In the genomic region with DNA sequence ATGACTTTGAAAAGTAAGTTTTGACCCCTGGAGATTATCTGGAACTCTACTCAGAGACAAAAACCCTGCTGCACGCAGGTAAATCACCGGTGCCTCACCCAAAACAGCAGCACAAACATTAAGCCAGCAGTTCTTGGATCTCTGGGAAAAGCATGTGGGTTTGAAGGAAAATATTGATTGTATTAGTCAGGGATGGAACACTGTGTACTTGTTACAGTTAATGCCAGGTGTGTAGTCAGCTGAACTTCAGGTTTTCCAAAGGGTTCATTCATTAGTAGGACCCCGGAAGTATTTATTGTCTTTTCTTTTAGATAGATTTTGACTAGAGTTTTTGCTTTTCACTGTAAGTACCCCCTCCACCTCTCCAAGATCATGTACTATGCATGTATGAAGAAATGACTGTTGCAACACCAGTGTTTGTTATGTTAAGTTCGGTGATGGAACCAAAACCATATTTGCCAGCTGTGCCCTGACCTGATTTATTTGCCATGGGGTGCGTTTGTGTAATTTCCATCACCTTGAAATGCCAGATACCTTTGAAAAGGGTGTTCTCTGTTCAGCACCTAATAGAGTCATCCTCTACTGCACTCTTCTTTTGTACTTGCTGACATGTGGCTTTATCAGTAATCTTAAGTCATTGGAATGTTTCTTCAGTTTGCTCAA, we compare ENCODE assay signal across 19 cellular contexts. TPM values are rescaled to one million over a fixed set of nuclear protein-coding genes. Genes with fewer than 3 reads are reported as not detected.
A peak's percentile ranks its signal among the peaks of the same experiment; 100 is the strongest.
DNase-seq lines count a peak whose midpoint lies in the region; FAIRE-seq and TF ChIP-seq lines count a peak whose summit lies in the region.
"Had no signal": no experiment of that assay in that cellular context is flagged by ENCODE, and none has a peak within 500 bp of the region (broad histone marks: within the 10 kb centered on the region; RNA-seq: fewer than 3 reads in every experiment).

No MANE protein-coding gene starts in this region.

- H2AFZ ChIP-seq in keratinocyte (ENCODE audit: control insufficient read depth, low read length), result peak overlapping the region; percentile 70

- H3K4me2 ChIP-seq in keratinocyte (ENCODE audit: control insufficient read depth, extremely low read depth, insufficient read depth, low read depth, low read length), result peak overlapping the region; percentile 22
- H3K4me2 ChIP-seq: KMS-11 had no signal

- no peaks in the 10 kb centered on the region for H3K9me3 ChIP-seq in keratinocyte (ENCODE audit: control insufficient read depth, low read depth, low read length)
- H3K9me3 ChIP-seq: colonic mucosa, esophagus squamous epithelium, SJCRH30 had no signal

- TF ChIP-seq CTCF in LNCaP clone FGC (IDR thresholded peaks at IDR 0.05; ENCODE audit: control insufficient read depth, extremely low read depth, insufficient read depth) (no peak), bronchial epithelial cell (IDR thresholded peaks at IDR 0.05; ENCODE audit: insufficient read depth, low read length, severe bottlenecking) (no peak), keratinocyte (optimal IDR thresholded peaks at IDR 0.05 in 1 of 3, IDR thresholded peaks at IDR 0.05 in 1 of 3, conservative IDR thresholded peaks at IDR 0.05 in 1 of 3; ENCODE audit: extremely low read depth in 1 of 3, insufficient read depth in 2 of 3, low read length in 3 of 3) (no peak)

- no peak overlapping the region for H3K9ac ChIP-seq in keratinocyte (ENCODE audit: control insufficient read depth, extremely low read depth, insufficient read depth, low read length)
- H3K9ac ChIP-seq: KMS-11 had no signal

- no peaks in the 10 kb centered on the region for H3K27me3 ChIP-seq in bronchial epithelial cell (ENCODE audit: control insufficient read depth, insufficient read depth, low read length)
- no peaks in the 10 kb centered on the region for H3K27me3 ChIP-seq in keratinocyte (ENCODE audit: control insufficient read depth, extremely low read depth, insufficient read depth, low read length)
- H3K27me3 ChIP-seq: colonic mucosa, esophagus squamous epithelium, SJCRH30 had no signal

- peaks cover 26% of the 10 kb centered on the region for H3K4me1 ChIP-seq in keratinocyte (ENCODE audit: control insufficient read depth, extremely low read depth, insufficient read depth, low read length)
- H3K4me1 ChIP-seq: colonic mucosa, SJCRH30 had no signal

- H3K4me3 ChIP-seq in LNCaP clone FGC (ENCODE audit: low read depth, low read length), result no peak overlapping the region
- H3K4me3 ChIP-seq in bronchial epithelial cell (ENCODE audit: low read depth, low read length), result no peak overlapping the region
- peak overlapping the region in 1 of 3 experiments; percentile 38 for H3K4me3 ChIP-seq in keratinocyte (ENCODE audit: control insufficient read depth in 2 of 3, extremely low read depth in 1 of 3, insufficient read depth in 2 of 3, low read depth in 1 of 3, low read length in 3 of 3)
- H3K4me3 ChIP-seq: colonic mucosa, esophagus squamous epithelium, SJCRH30 had no signal

- H4K20me1 ChIP-seq in keratinocyte (ENCODE audit: control insufficient read depth, extremely low read depth, insufficient read depth, low read length), result no peaks in the 10 kb centered on the region

- no peaks in the 10 kb centered on the region for H3K9me1 ChIP-seq in keratinocyte (ENCODE audit: control insufficient read depth, extremely low read depth, insufficient read depth, low read length)

- peak; percentile 41 for DNase-seq in LNCaP clone FGC (ENCODE audit: low read depth)
- peak; percentile 31 for DNase-seq in bronchial epithelial cell (ENCODE audit: low read depth)
- no peak for DNase-seq in keratinocyte (ENCODE audit: low read depth, low spot score)
- peak; percentile 10 for DNase-seq in renal cortical epithelial cell (ENCODE audit: low read depth)
- no peak for DNase-seq in Ammon's horn (ENCODE audit: low spot score)
- DNase-seq in activated CD4-positive, CD25-positive, alpha-beta regulatory T cell (lab: John Stamatoyannopoulos, UW), result no peak
- no peak for DNase-seq in stimulated activated CD4-positive, alpha-beta T cell treated with anti-CD3 and anti-CD28 coated beads, Interleukin-12 subunit alpha, Interleukin-12 subunit beta, amount 100 ng/mL, for 4 hours
- DNase-seq: activated CD4-positive, alpha-beta T cell treated with anti-CD3 and anti-CD28 coated beads, Interleukin-2, amount 50 U/mL, for 1 hour; activated naive CD4-positive, alpha-beta T cell treated with Interleukin-2 at 50 U/mL for 16 hours; activated T-cell treated with anti-CD3 and anti-CD28 coated beads, Interleukin-2, amount 50 U/mL, for 72 hours; colonic mucosa; esophagus squamous epithelium; NCI-H1436; right cardiac atrium; SJCRH30; stimulated activated CD4-positive, alpha-beta T cell treated with anti-CD3 and anti-CD28 coated beads, Interleukin-4, amount 100 ng/mL, for 1 hour had no signal

- peaks cover 3% of the 10 kb centered on the region for H3K79me2 ChIP-seq in keratinocyte (ENCODE audit: control insufficient read depth, insufficient read depth, low read length)

- H3K27ac ChIP-seq in keratinocyte (ENCODE audit: control insufficient read depth, insufficient read depth, low read length), result peak overlapping the region; percentile 32
- H3K27ac ChIP-seq: colonic mucosa, esophagus squamous epithelium, KMS-11, SJCRH30 had no signal

- no peak for FAIRE-seq in bronchial epithelial cell (lab: Jason Lieb, UNC)
- peak; percentile 67 for FAIRE-seq in keratinocyte (lab: Jason Lieb, UNC)
- FAIRE-seq: GM18507 had no signal

- H3K36me3 ChIP-seq in bronchial epithelial cell (ENCODE audit: control insufficient read depth, insufficient read depth, low read length), result no peaks in the 10 kb centered on the region
- H3K36me3 ChIP-seq in keratinocyte (ENCODE audit: control insufficient read depth in 2 of 2, extremely low read depth in 1 of 2, insufficient read depth in 2 of 2, low read length in 2 of 2), result no peaks in the 10 kb centered on the region
- H3K36me3 ChIP-seq: colonic mucosa, SJCRH30 had no signal

- dilution Hi-C loops in keratinocyte (cut with MboI; ENCODE audit: extremely low pct_ligation_motif_present, low sequenced_read_pairs), result no loop called here

RNA-seq across cellular contexts. Expression of a gene that starts 14.5 kb away (rescaled TPM):
- total RNA-seq in bronchial epithelial cell (0.53 and 0.64 TPM in 2 replicates), renal cortical epithelial cell (under 0.01 and 0.80 TPM in 2 replicates)
- 1.4 to 2.2 TPM (median 2.0 TPM) in 3 replicates for polyA plus RNA-seq in keratinocyte
- 0.90 TPM for polyA plus RNA-seq in keratinocyte (2011; ENCODE audit: low read depth)
- polyA plus RNA-seq in keratinocyte (2011; cell fraction: cytosol; rRNA removed), result 1.4 and 1.8 TPM in 2 replicates
- polyA plus RNA-seq in keratinocyte (2011; cell fraction: nucleus; rRNA removed), result 4.7 and 5.5 TPM in 2 replicates
- polyA plus RNA-seq in keratinocyte (2012; ENCODE audit: low replicate concordance), result 2.7 and 3.3 TPM in 2 replicates
- 1.3 to 3.7 TPM (median 3.3 TPM) in 3 replicates for polyA minus RNA-seq in keratinocyte
- 1.3 TPM for polyA minus RNA-seq in keratinocyte (2011; cell fraction: cytosol; rRNA and poly(A)+ RNA removed)
- polyA minus RNA-seq in keratinocyte (2011; cell fraction: nucleus; rRNA and poly(A)+ RNA removed), result 4.2 and 6.3 TPM in 2 replicates
- polyA plus RNA-seq: CD14-positive monocyte had no signal

Comparison
In these comparisons a context has a peak if more than half of its experiments do, and no peak if none do; other contexts are left out.
1. DNase-seq: peak in LNCaP clone FGC (single experiment), bronchial epithelial cell (single experiment) and renal cortical epithelial cell (single experiment); none in keratinocyte (single experiment), Ammon's horn (single experiment), activated CD4-positive, CD25-positive, alpha-beta regulatory T cell (0 of 4) and stimulated activated CD4-positive, alpha-beta T cell treated with anti-CD3 and anti-CD28 coated beads, Interleukin-12 subunit alpha, Interleukin-12 subunit beta, amount 100 ng/mL, for 4 hours (single experiment).